ENCODE assay signal across 20 cellular contexts in the genomic region with DNA sequence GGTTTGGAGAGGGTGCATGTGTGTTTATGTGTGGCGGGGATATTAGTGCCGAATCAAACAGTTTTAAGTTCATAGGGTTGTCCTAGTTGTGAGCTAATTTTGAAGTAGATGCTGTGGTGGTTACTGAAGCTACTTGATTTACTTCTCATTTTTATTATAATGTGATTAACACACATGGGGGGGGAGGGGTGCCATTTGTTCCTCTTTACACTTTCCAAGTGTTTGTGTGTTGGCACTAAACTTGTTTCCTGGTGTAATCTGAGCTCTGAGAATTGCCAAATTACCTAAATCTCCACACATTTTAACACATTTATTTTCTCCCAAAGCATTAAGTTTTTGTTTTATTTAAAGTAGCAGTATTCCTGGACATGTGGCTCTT.
DNase-seq lines count a peak whose midpoint lies in the region; TF ChIP-seq lines count a peak whose summit lies in the region.
"Had no signal": no experiment of that assay in that cellular context is flagged by ENCODE, and none has a peak within 500 bp of the region (broad histone marks: within the 10 kb centered on the region; RNA-seq: fewer than 3 reads in every experiment).

No MANE protein-coding gene starts in this region.

- H3K9ac ChIP-seq in endodermal cell (ENCODE audit: extremely low read depth, low read length, poor library complexity, severe bottlenecking) (no peak overlapping the region), neuronal stem cell (ENCODE audit: low read depth, low read length, poor library complexity) (no peak overlapping the region)

- H3K18ac ChIP-seq in neuronal stem cell (ENCODE audit: low read length): no peak overlapping the region

- H3K27ac ChIP-seq in HEK293 (ENCODE audit: extremely low read depth, low read depth, low read length) (no peak overlapping the region), endodermal cell (ENCODE audit: low read depth, low read length) (peak overlapping the region; percentile 95), neuronal stem cell (replicated peaks; ENCODE audit: low read length) (peak overlapping the region; percentile 83)
- no peak overlapping the region for H3K27ac ChIP-seq in CD8-positive, alpha-beta memory T cell (ENCODE audit: low read depth, low read length)
- H3K27ac ChIP-seq: breast epithelium, VCaP had no signal

- no peak overlapping the region for H2AK5ac ChIP-seq in neuronal stem cell (ENCODE audit: low read depth, low read length)

- H3K9me3 ChIP-seq in HEK293 (ENCODE audit: control insufficient read depth, insufficient read depth, low read depth, low read length) (peaks cover 2% of the 10 kb centered on the region; the same call in 1 of the 2 replicates), endodermal cell (ENCODE audit: control insufficient read depth, low read length) (peaks cover 15% of the 10 kb centered on the region), neuronal stem cell (replicated peaks in 1 of 2; ENCODE audit: control insufficient read depth in 2 of 2, insufficient read depth in 1 of 2, low read depth in 1 of 2, low read length in 2 of 2) (peaks cover 3 to 27% of the 10 kb centered on the region in 2 donors)
- peaks cover 9% of the 10 kb centered on the region for H3K9me3 ChIP-seq in CD8-positive, alpha-beta memory T cell (ENCODE audit: low read length)

- no peak overlapping the region for H4K8ac ChIP-seq in neuronal stem cell (ENCODE audit: low read depth, low read length)

- H3K4me3 ChIP-seq in HEK293 (ENCODE audit: low read depth, low read length) (no peak overlapping the region), endodermal cell (ENCODE audit: low read length) (no peak overlapping the region), neuronal stem cell (ENCODE audit: low read length in 2 of 2) (peak overlapping the region in 1 of 2 donors; percentile 18)
- H3K4me3 ChIP-seq in CD8-positive, alpha-beta memory T cell (ENCODE audit: low read length): no peak overlapping the region
- H3K4me3 ChIP-seq: breast epithelium, K562, upper lobe of left lung had no signal

- WGBS in endodermal cell (ENCODE audit: insufficient coverage in 1 of 2, insufficient read length in 1 of 2), 2 experiments: 100% methylated on average over 1 of the region's 2 CpGs; no CpG with 5 or more reads in 1 of the 2 experiments
- WGBS in neuronal stem cell (ENCODE audit: extremely low coverage in 2 of 2, insufficient read length in 2 of 2, insufficient replicate concordance in 1 of 2), 2 donors: no CpG with 5 or more reads among the region's 2 CpGs

- H2BK15ac ChIP-seq in neuronal stem cell (ENCODE audit: low read length): no peak overlapping the region

- H3K27me3 Mint-ChIP-seq in endodermal cell (ENCODE audit: insufficient read depth): no peaks in the 10 kb centered on the region
- H3K27me3 Mint-ChIP-seq in CD8-positive, alpha-beta memory T cell: peaks cover 33 to 61% of the 10 kb centered on the region in 2 donors

- no peak overlapping the region for H3K4ac ChIP-seq in neuronal stem cell (ENCODE audit: low read length)

- H3K9me3 Mint-ChIP-seq in endodermal cell: peaks cover 14% of the 10 kb centered on the region
- H3K9me3 Mint-ChIP-seq in CD8-positive, alpha-beta memory T cell: peaks cover 9 to 22% (median 20%) of the 10 kb centered on the region in 5 donors

- peaks cover 20% of the 10 kb centered on the region for H3K36me3 Mint-ChIP-seq in endodermal cell (ENCODE audit: low read depth)
- H3K36me3 Mint-ChIP-seq in CD8-positive, alpha-beta memory T cell: peaks cover 2 to 19% (median 2%) of the 10 kb centered on the region in 3 donors

- H3K4me1 Mint-ChIP-seq in endodermal cell: peaks cover 42% of the 10 kb centered on the region
- H3K4me1 Mint-ChIP-seq in CD8-positive, alpha-beta memory T cell: no peaks in the 10 kb centered on the region
- H3K4me1 Mint-ChIP-seq: activated CD8-positive, alpha-beta memory T cell treated with anti-CD3 and anti-CD28 coated beads, Interleukin-2, amount 10 ng/mL, durations not matched to agents 7 days and 5 days; activated naive CD4-positive, alpha-beta T cell treated with anti-CD3 and anti-CD28 coated beads, Interleukin-2, amount 50 U/mL, for 24 hours; CD4-positive, CD25-positive, alpha-beta regulatory T cell had no signal

- peak overlapping the region; percentile 57 for H3K27ac Mint-ChIP-seq in endodermal cell
- H3K27ac Mint-ChIP-seq in CD8-positive, alpha-beta memory T cell: no peak overlapping the region
- H3K27ac Mint-ChIP-seq: activated CD8-positive, alpha-beta memory T cell treated with anti-CD3 and anti-CD28 coated beads, Interleukin-2, amount 10 ng/mL, durations not matched to agents 7 days and 5 days; activated naive CD4-positive, alpha-beta T cell treated with anti-CD3 and anti-CD28 coated beads, Interleukin-2, amount 50 U/mL, for 24 hours; CD4-positive, CD25-positive, alpha-beta regulatory T cell had no signal

- H3K14ac ChIP-seq in neuronal stem cell (ENCODE audit: low read length): no peak overlapping the region

- CTCF ChIA-PET in HEK293 (lab: Yijun Ruan, JAX) (interaction anchor here (0.8 to 3.1 kb wide), 5 partner anchors 9 to 297 kb away, joined by 3 to 11 read pairs (median 3); no protein-coding TSS in a partner anchor), HEK293T (lab: Yijun Ruan, JAX) (no interaction called here)
- CTCF ChIA-PET in CD8-positive, alpha-beta memory T cell (lab: Charles Lee): interaction anchor here (0.7 to 0.9 kb wide), 2 partner anchors 37 to 55 kb away, joined by 3 read pairs; no protein-coding TSS in a partner anchor

- no peak overlapping the region for H4K91ac ChIP-seq in neuronal stem cell (ENCODE audit: low read depth, low read length, poor library complexity)

- no peak overlapping the region for H3K4me3 Mint-ChIP-seq in endodermal cell
- H3K4me3 Mint-ChIP-seq in CD8-positive, alpha-beta memory T cell: no peak overlapping the region
- H3K4me3 Mint-ChIP-seq: activated CD8-positive, alpha-beta memory T cell treated with anti-CD3 and anti-CD28 coated beads, Interleukin-2, amount 10 ng/mL, durations not matched to agents 7 days and 5 days; activated naive CD4-positive, alpha-beta T cell treated with anti-CD3 and anti-CD28 coated beads, Interleukin-2, amount 50 U/mL, for 24 hours; CD4-positive, CD25-positive, alpha-beta regulatory T cell; naive B cell had no signal

- peak; percentile 81 for DNase-seq in NOMO-1 treated with DMSO at 0.1 percent for 48 hours (lab: John Stamatoyannopoulos, UW; ENCODE audit: unreplicated experiment)
- DNase-seq in endodermal cell: no peak
- DNase-seq in neuronal stem cell (ENCODE audit: low spot score): no peak
- DNase-seq in retina: no peak
- DNase-seq in CD8-positive, alpha-beta memory T cell: no peak
- DNase-seq in NCI-H146 treated with DMSO at 0.1 percent for 48 hours (lab: John Stamatoyannopoulos, UW; ENCODE audit: unreplicated experiment): no peak
- no peak for DNase-seq in HEK293T (ENCODE audit: extremely low spot score)
- DNase-seq: activated CD8-positive, alpha-beta memory T cell treated with anti-CD3 and anti-CD28 coated beads, Interleukin-2, amount 10 ng/mL, durations not matched to agents 7 days and 5 days; CD4-positive, CD25-positive, alpha-beta regulatory T cell; foreskin fibroblast; islet precursor cell; naive B cell; NCI-H1694 treated with DMSO at 0.1 percent for 48 hours; stimulated activated CD4-positive, alpha-beta T cell treated with anti-CD3 and anti-CD28 coated beads, Interleukin-4, amount 100 ng/mL, for 1 hour had no signal

- H3K23ac ChIP-seq in neuronal stem cell (ENCODE audit: low read depth, low read length, poor library complexity): no peak overlapping the region

- no peak overlapping the region for H2AFZ ChIP-seq in neuronal stem cell (ENCODE audit: low read length)

- TF ChIP-seq CTCF in HEK293 (tag by site-specific recombination; IDR thresholded peaks at IDR 0.05) (no peak), endodermal cell (conservative IDR thresholded peaks at IDR 0.05) (no peak)

- H3K36me3 ChIP-seq in HEK293 (ENCODE audit: control insufficient read depth in 2 of 2, insufficient read depth in 1 of 2, low read length in 2 of 2) (no peaks in the 10 kb centered on the region; a peak in 1 of 3 replicates), endodermal cell (ENCODE audit: control insufficient read depth, insufficient read depth, low read length) (peaks cover 6% of the 10 kb centered on the region), neuronal stem cell (replicated peaks in 1 of 2; ENCODE audit: control insufficient read depth in 2 of 2, insufficient read depth in 2 of 2, low read length in 2 of 2) (peaks cover 2% of the 10 kb centered on the region in 2 donors)
- no peaks in the 10 kb centered on the region for H3K36me3 ChIP-seq in CD8-positive, alpha-beta memory T cell (ENCODE audit: insufficient read depth, low read length)
- H3K36me3 ChIP-seq: breast epithelium, upper lobe of left lung had no signal

- no peaks in the 10 kb centered on the region for H3K79me1 ChIP-seq in neuronal stem cell (ENCODE audit: low read depth, low read length)

- peaks cover 5% of the 10 kb centered on the region; the same call in 1 of the 2 replicates for H3K4me1 ChIP-seq in HEK293 (ENCODE audit: control insufficient read depth, insufficient read depth, low read length)
- peaks cover 22% of the 10 kb centered on the region for H3K4me1 ChIP-seq in endodermal cell (ENCODE audit: control insufficient read depth, insufficient read depth, low read length)
- H3K4me1 ChIP-seq in neuronal stem cell (ENCODE audit: control insufficient read depth in 2 of 2, insufficient read depth in 1 of 2, low read depth in 1 of 2, low read length in 2 of 2): peaks cover 20 to 43% of the 10 kb centered on the region in 2 donors
- no peaks in the 10 kb centered on the region for H3K4me1 ChIP-seq in CD8-positive, alpha-beta memory T cell (ENCODE audit: insufficient read depth, low read length)
- H3K4me1 ChIP-seq: breast epithelium had no signal

- no peaks in the 10 kb centered on the region for H3K27me3 ChIP-seq in endodermal cell (ENCODE audit: control insufficient read depth, insufficient read depth, low read length, poor library complexity, severe bottlenecking)
- H3K27me3 ChIP-seq in neuronal stem cell (ENCODE audit: control insufficient read depth in 3 of 3, insufficient read depth in 3 of 3, low read depth in 1 of 3, low read length in 3 of 3): no peaks in the 10 kb centered on the region
- H3K27me3 ChIP-seq in CD8-positive, alpha-beta memory T cell (ENCODE audit: insufficient read depth, low read length, poor library complexity, severe bottlenecking): no peaks in the 10 kb centered on the region
- H3K27me3 ChIP-seq: breast epithelium, upper lobe of left lung had no signal

- peak overlapping the region; percentile 29 for H3K4me2 ChIP-seq in neuronal stem cell (ENCODE audit: insufficient read depth, low read length, poor library complexity, severe bottlenecking)

- POLR2A ChIA-PET in HEK293 (lab: Yijun Ruan, JAX): interaction anchor here (1.7 kb wide), 1 partner anchor 61 kb away, joined by 4 read pairs; a partner anchor contains a TSS
- POLR2A ChIA-PET in CD8-positive, alpha-beta memory T cell (lab: Charles Lee): no interaction called here
- POLR2A ChIA-PET in HEK293T (lab: Yijun Ruan, JAX): no interaction called here

- no peak overlapping the region for H2BK5ac ChIP-seq in neuronal stem cell (ENCODE audit: low read length)

- H2BK12ac ChIP-seq in neuronal stem cell (ENCODE audit: low read length): no peak overlapping the region

- H2BK120ac ChIP-seq in neuronal stem cell (ENCODE audit: low read depth, low read length): no peak overlapping the region

TF ChIP-seq in HEK293T, 16 proteins besides CTCF, POLR2A, EP300 and RAD21 (continues in another document):
- no peak for TF ChIP-seq LEF1 (IDR thresholded peaks at IDR 0.05; ENCODE audit: borderline replicate concordance)

Comparison
In these comparisons a context has a peak if more than half of its experiments do, and no peak if none do; other contexts are left out.
1. H3K27ac ChIP-seq: peak in endodermal cell (single experiment) and neuronal stem cell (single experiment); none in HEK293 (single experiment) and CD8-positive, alpha-beta memory T cell (single experiment).